ENCODE assay signal across 1 cellular context in genomic region chr4:56289934-56290333, GRCh38.
TF ChIP-seq lines count a peak whose summit lies in the region.

No MANE protein-coding gene starts in this region.

TF ChIP-seq in IMR-90, 13 proteins besides CTCF, POLR2A, EP300 and RAD21 (continued from another document):
- TF ChIP-seq ELK1 (IDR thresholded peaks at IDR 0.05; ENCODE audit: borderline replicate concordance, low read depth, low read length), result no peak
- no peak for TF ChIP-seq MAFK (IDR thresholded peaks at IDR 0.05; ENCODE audit: low read depth, low read length)
